Comparison of ENCODE assay signal across 9 cellular contexts in genomic region chr20:44733341-44734069, GRCh38. TPM values are rescaled to one million over a fixed set of nuclear protein-coding genes. Genes with fewer than 3 reads are reported as not detected.
DNase-seq lines count a peak whose midpoint lies in the region; ATAC-seq and TF ChIP-seq lines count a peak whose summit lies in the region.
"Had no signal": no experiment of that assay in that cellular context is flagged by ENCODE, and none has a peak within 500 bp of the region (broad histone marks: within the 10 kb centered on the region; RNA-seq: fewer than 3 reads in every experiment).

No MANE protein-coding gene starts in this region.

- no peaks in the 10 kb centered on the region for H3K27me3 Mint-ChIP-seq in CD4-positive, alpha-beta T cell
- H3K27me3 Mint-ChIP-seq in activated T-helper 2 cell treated with anti-CD3 and anti-CD28 coated beads, Interferon-gamma antibody, Interleukin-2, Interleukin-4, amounts not matched to agents 10 μg/mL and 5 μg/mL and 100 μg/mL, durations not matched to agents 14 hours and 24 hours and 36 hours (ENCODE audit: low read depth) = no peaks in the 10 kb centered on the region

- no peak for TF ChIP-seq EP300 in transverse colon (IDR thresholded peaks at IDR 0.05; ENCODE audit: low read depth)

- TF ChIP-seq RAD21 in HCT116 (IDR thresholded peaks at IDR 0.05; ENCODE audit: low read depth) = peak; percentile 99

- in situ Hi-C loops in transverse colon (cut with MboI; ENCODE audit: low pct_ligation_motif_present in 1 of 4, low pct_unique_long_range_greater_than_20kb in 1 of 4, low sequenced_read_pairs in 3 of 4) = loop anchor here in 3 of 4 donors (5.0 kb wide), 1 partner anchor 46 kb away; no protein-coding TSS in a partner anchor

- RAD21 ChIA-PET in HCT116 (lab: Charles Lee; ENCODE audit: low non-redundant PET in 1 of 2, low total read pairs in 2 of 2, uncharacterized antibody in 2 of 2, unreplicated experiment in 2 of 2) = interaction anchor here (1.1 to 2.0 kb wide), 4 partner anchors 40 to 50 kb away, joined by 3 to 27 read pairs (median 8); no protein-coding TSS in a partner anchor

- no peaks in the 10 kb centered on the region for H3K36me3 Mint-ChIP-seq in CD4-positive, alpha-beta T cell (ENCODE audit: low read depth)
- H3K36me3 Mint-ChIP-seq in activated T-helper 2 cell treated with anti-CD3 and anti-CD28 coated beads, Interferon-gamma antibody, Interleukin-2, Interleukin-4, amounts not matched to agents 10 μg/mL and 5 μg/mL and 100 μg/mL, durations not matched to agents 14 hours and 24 hours and 36 hours (ENCODE audit: low read depth) = peaks cover 5% of the 10 kb centered on the region

- no peaks in the 10 kb centered on the region for H3K9me3 Mint-ChIP-seq in CD4-positive, alpha-beta T cell
- H3K9me3 Mint-ChIP-seq in activated T-helper 2 cell treated with anti-CD3 and anti-CD28 coated beads, Interferon-gamma antibody, Interleukin-2, Interleukin-4, amounts not matched to agents 10 μg/mL and 5 μg/mL and 100 μg/mL, durations not matched to agents 14 hours and 24 hours and 36 hours = peaks cover 9% of the 10 kb centered on the region

- H3K27me3 ChIP-seq in CD4-positive, alpha-beta T cell (ENCODE audit: control insufficient read depth, insufficient read depth, low read length) = no peaks in the 10 kb centered on the region
- H3K27me3 ChIP-seq in HCT116 (ENCODE audit: insufficient read depth, low read length) (no peaks in the 10 kb centered on the region), transverse colon (no peaks in the 10 kb centered on the region)

- H3K4me3 ChIP-seq in HCT116 (replicated peaks in 1 of 2; ENCODE audit: low read depth in 1 of 2, low read length in 2 of 2) (no peak overlapping the region), transverse colon (no peak overlapping the region)

- peak; percentile 38 to 57 (median 48) for DNase-seq in CD4-positive, alpha-beta T cell
- peak; percentile 51 for DNase-seq in HCT116 (ENCODE audit: low read depth, low spot score)
- peak; percentile 79 for DNase-seq in OCI-M1 (lab: John Stamatoyannopoulos, UW)
- peak; percentile 49 for DNase-seq in activated T-helper 2 cell treated with anti-CD3 and anti-CD28 coated beads, Interferon-gamma antibody, Interleukin-2, Interleukin-4, amounts not matched to agents 10 μg/mL and 5 μg/mL and 100 μg/mL, durations not matched to agents 14 hours and 24 hours and 36 hours (ENCODE audit: low spot score)
- peak; percentile 63 for DNase-seq in fibroblast of the conjunctiva (ENCODE audit: low read depth)
- DNase-seq in occipital lobe (lab: John Stamatoyannopoulos, UW) = peak; percentile 40
- DNase-seq in transverse colon = peak; percentile 64

- 25 to 27% methylated on average over 3 to 7 of the region's 7 CpGs for WGBS in transverse colon (ENCODE audit: low coverage in 1 of 2), 2 donors

- no TSS peak for BruUV-seq in HCT116 (replicated peaks; lab: Mats Ljungman, UMichigan)

- TF ChIP-seq CTCF in CD4-positive, alpha-beta T cell (IDR thresholded peaks at IDR 0.05) = peak; percentile 65
- TF ChIP-seq CTCF in HCT116 (IDR thresholded peaks at IDR 0.05 in 2 of 3, conservative IDR thresholded peaks at IDR 0.05 in 1 of 3; ENCODE audit: borderline replicate concordance in 1 of 3, insufficient read depth in 1 of 3, low read depth in 2 of 3, low read length in 2 of 3) (peak; percentile 89 to 95 (median 92)), transverse colon (IDR thresholded peaks at IDR 0.05) (peak; percentile 80 to 87 (median 85))

- H3K4me2 ChIP-seq in HCT116 (ENCODE audit: low read length) = no peak overlapping the region

- H3K9me2 ChIP-seq in HCT116 (ENCODE audit: insufficient read depth) = no peaks in the 10 kb centered on the region

- H3K27ac Mint-ChIP-seq in CD4-positive, alpha-beta T cell = no peak overlapping the region
- H3K27ac Mint-ChIP-seq in activated T-helper 2 cell treated with anti-CD3 and anti-CD28 coated beads, Interferon-gamma antibody, Interleukin-2, Interleukin-4, amounts not matched to agents 10 μg/mL and 5 μg/mL and 100 μg/mL, durations not matched to agents 14 hours and 24 hours and 36 hours = no peak overlapping the region

- no peaks in the 10 kb centered on the region for H3K9me3 ChIP-seq in CD4-positive, alpha-beta T cell (ENCODE audit: control insufficient read depth, low read length)
- H3K9me3 ChIP-seq in HCT116 (ENCODE audit: control insufficient read depth in 1 of 2, insufficient read depth in 1 of 2, low read depth in 1 of 2, low read length in 2 of 2) (no peaks in the 10 kb centered on the region), transverse colon (no peaks in the 10 kb centered on the region)

- H3K4me1 ChIP-seq in HCT116 (ENCODE audit: control insufficient read depth in 1 of 2, insufficient read depth in 2 of 2, low read length in 2 of 2) (peaks cover 25 to 57% of the 10 kb centered on the region in 2 experiments), transverse colon (peaks cover 0 to 6% (median 3%) of the 10 kb centered on the region in 4 donors)

- H3K79me2 ChIP-seq in HCT116 (ENCODE audit: insufficient read depth, low read length) = no peaks in the 10 kb centered on the region

- H2AFZ ChIP-seq in HCT116 (ENCODE audit: low read depth, low read length, poor library complexity, severe bottlenecking) = no peak overlapping the region

- peaks cover 11% of the 10 kb centered on the region for H3K4me1 Mint-ChIP-seq in CD4-positive, alpha-beta T cell (ENCODE audit: low read depth)
- H3K4me1 Mint-ChIP-seq in activated T-helper 2 cell treated with anti-CD3 and anti-CD28 coated beads, Interferon-gamma antibody, Interleukin-2, Interleukin-4, amounts not matched to agents 10 μg/mL and 5 μg/mL and 100 μg/mL, durations not matched to agents 14 hours and 24 hours and 36 hours (ENCODE audit: low read depth) = peaks cover 20% of the 10 kb centered on the region

- peak; percentile 74 for ATAC-seq in CD4-positive, alpha-beta T cell (ENCODE audit: poor library complexity)
- ATAC-seq in HCT116 (peak; percentile 56), GM21367 (IDR thresholded peaks at IDR 0.05; ENCODE audit: unreplicated experiment) (no peak)

- H3K4me3 Mint-ChIP-seq in CD4-positive, alpha-beta T cell = no peak overlapping the region
- no peak overlapping the region for H3K4me3 Mint-ChIP-seq in activated T-helper 2 cell treated with anti-CD3 and anti-CD28 coated beads, Interferon-gamma antibody, Interleukin-2, Interleukin-4, amounts not matched to agents 10 μg/mL and 5 μg/mL and 100 μg/mL, durations not matched to agents 14 hours and 24 hours and 36 hours (ENCODE audit: low read depth)

- H3K9ac ChIP-seq in HCT116 (ENCODE audit: low read length) = no peak overlapping the region

- H3K36me3 ChIP-seq in HCT116 (ENCODE audit: control insufficient read depth in 1 of 2, insufficient read depth in 2 of 2, low read length in 2 of 2) (no peaks in the 10 kb centered on the region), transverse colon (no peaks in the 10 kb centered on the region)

- no peak for TF ChIP-seq POLR2A in HCT116 (IDR thresholded peaks at IDR 0.05; ENCODE audit: borderline replicate concordance, extremely low read depth, insufficient read depth, insufficient read length)
- TF ChIP-seq POLR2A in transverse colon (IDR thresholded peaks at IDR 0.05) = no peak

- CTCF ChIA-PET in CD4-positive, alpha-beta T cell (lab: Charles Lee) = interaction anchor here (0.9 to 1.9 kb wide), 2 partner anchors 50 to 349 kb away, joined by 3 to 7 read pairs; no protein-coding TSS in a partner anchor
- CTCF ChIA-PET in HCT116 (lab: Charles Lee) = interaction anchor here (0.9 to 7.3 kb wide), 4 partner anchors 14 to 49 kb away, joined by 3 to 160 read pairs (median 14); no protein-coding TSS in a partner anchor

- POLR2A ChIA-PET in CD4-positive, alpha-beta T cell (lab: Charles Lee) = no interaction called here
- POLR2A ChIA-PET in HCT116 (lab: Charles Lee) = interaction anchor here (1.9 kb wide), 1 partner anchor 48 kb away, joined by 5 read pairs; no protein-coding TSS in a partner anchor

- no peak overlapping the region for H3K27ac ChIP-seq in CD4-positive, alpha-beta T cell (ENCODE audit: low read depth, low read length)
- H3K27ac ChIP-seq in HCT116 (ENCODE audit: low read depth, low read length) (no peak overlapping the region), transverse colon (no peak overlapping the region)

- intact Hi-C loops in CD4-positive, alpha-beta T cell (cut with DNase I, micrococcal nuclease) = loop anchor here (1.0 to 10.0 kb wide), 10 partner anchors 48 to 617 kb away; partner anchors contain the start of genes FITM2 (in 1 of the 2) and TTPAL (in 1 of the 2)
- intact Hi-C loops in HCT116 (cut with micrococcal nuclease) (loop anchor here (1.0 kb wide), 1 partner anchor 48 kb away; no protein-coding TSS in a partner anchor), transverse colon (cut with DNase I; ENCODE audit: low total_unique reads) (loop anchor here (2.0 to 10.0 kb wide), 2 partner anchors 51 to 349 kb away; no protein-coding TSS in a partner anchor)
- intact Hi-C loops in activated T-helper 2 cell treated with anti-CD3 and anti-CD28 coated beads, Interferon-gamma antibody, Interleukin-2, Interleukin-4, amounts not matched to agents 10 μg/mL and 5 μg/mL and 100 μg/mL, durations not matched to agents 14 hours and 24 hours and 36 hours (cut with micrococcal nuclease) = loop anchor here (1.0 to 10.0 kb wide), 3 partner anchors 48 to 519 kb away; partner anchors contain the start of gene OSER1

- no peaks in the 10 kb centered on the region for H4K20me1 ChIP-seq in HCT116 (ENCODE audit: insufficient read depth)

TF ChIP-seq in HCT116, 20 proteins besides CTCF, POLR2A, EP300 and RAD21:
- TF ChIP-seq TCF7L2 (IDR thresholded peaks at IDR 0.05; ENCODE audit: borderline replicate concordance, extremely low read depth, insufficient read depth, insufficient read length) (no peak), MAX (IDR thresholded peaks at IDR 0.05) (no peak), EGR1 (IDR thresholded peaks at IDR 0.05; ENCODE audit: low read depth) (no peak), FOSL1 (IDR thresholded peaks at IDR 0.05; ENCODE audit: low read depth) (no peak), ZNF274 (IDR thresholded peaks at IDR 0.05; ENCODE audit: low read depth, low read length) (no peak), ELF1 (IDR thresholded peaks at IDR 0.05; ENCODE audit: borderline replicate concordance, low read depth) (no peak)
TF ChIP-seq in HCT116: peak in this region for 0.

RNA-seq across cellular contexts. Expression of gene KCNK15, which starts 12.2 kb away (rescaled TPM):
- total RNA-seq in CD4-positive, alpha-beta T cell = not detected
- not detected for total RNA-seq in HCT116 (2021; ENCODE audit: unreplicated experiment)
- not detected in 2 replicates for polyA plus RNA-seq in HCT116 (2012)
- 0.16 and 0.34 TPM in 2 replicates for total RNA-seq in activated T-helper 2 cell treated with anti-CD3 and anti-CD28 coated beads, Interferon-gamma antibody, Interleukin-2, Interleukin-4, amounts not matched to agents 10 μg/mL and 5 μg/mL and 100 μg/mL, durations not matched to agents 14 hours and 24 hours and 36 hours
- total RNA-seq in occipital lobe = not detected
- 1 to 10 TPM in 1 of 4 donors, under 1 TPM in 1, not detected in 2; 0.27 to 1.3 TPM for total RNA-seq in transverse colon

RNA-seq across cellular contexts. Expression of gene CCN5, which starts 18.3 kb away (rescaled TPM):
- not detected for total RNA-seq in CD4-positive, alpha-beta T cell
- total RNA-seq in HCT116 (2021; ENCODE audit: unreplicated experiment) = 0.20 TPM
- 0.15 and 0.21 TPM in 2 replicates for polyA plus RNA-seq in HCT116 (2012)
- not detected in 2 replicates for total RNA-seq in activated T-helper 2 cell treated with anti-CD3 and anti-CD28 coated beads, Interferon-gamma antibody, Interleukin-2, Interleukin-4, amounts not matched to agents 10 μg/mL and 5 μg/mL and 100 μg/mL, durations not matched to agents 14 hours and 24 hours and 36 hours
- not detected for total RNA-seq in occipital lobe
- 10 to 100 TPM in 3 of 4 donors, 1 to 10 TPM in 1; 9.5 to 20.6 (median 15.9) TPM for total RNA-seq in transverse colon
- total RNA-seq: urinary bladder had no signal
